In the genomic region with DNA sequence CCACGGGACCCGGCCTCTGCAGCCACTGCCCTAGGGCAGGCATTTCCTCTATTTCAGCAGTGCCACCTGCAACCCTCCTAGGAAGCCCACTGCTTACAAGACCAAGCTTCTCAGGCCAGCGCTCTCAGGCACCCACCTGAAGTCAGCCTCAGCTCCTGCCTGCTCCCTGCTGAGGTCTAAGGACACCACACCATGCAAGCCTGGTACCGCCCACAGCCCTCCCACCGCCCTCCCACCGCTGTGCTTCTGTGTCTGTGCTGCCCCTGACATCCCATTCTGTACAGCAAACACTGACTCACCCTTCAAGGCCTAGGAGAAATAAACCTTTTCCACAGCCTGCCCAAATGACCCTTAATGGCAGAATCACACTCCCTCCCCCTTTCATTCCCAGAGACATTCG, we compare ENCODE assay signal across 14 cellular contexts. TPM values are rescaled to one million over a fixed set of nuclear protein-coding genes. Genes with fewer than 3 reads are reported as not detected.
DNase-seq lines count a peak whose midpoint lies in the region; ATAC-seq and TF ChIP-seq lines count a peak whose summit lies in the region.
"Had no signal": no experiment of that assay in that cellular context is flagged by ENCODE, and none has a peak within 500 bp of the region (broad histone marks: within the 10 kb centered on the region; RNA-seq: fewer than 3 reads in every experiment).

No MANE protein-coding gene starts in this region.

- ATAC-seq in activated T-cell treated with anti-CD3 and anti-CD28 coated beads, Interleukin-2, amount 50 U/mL, for 4 hours: no peak
- ATAC-seq in GM18870 (IDR thresholded peaks at IDR 0.05; ENCODE audit: unreplicated experiment): no peak
- ATAC-seq: activated T-cell treated with anti-CD3 and anti-CD28 coated beads, Interleukin-2, amount 50 U/mL, for 72 hours had no signal

- no peaks in the 10 kb centered on the region for H3K27me3 Mint-ChIP-seq in activated T-cell treated with anti-CD3 and anti-CD28 coated beads, Interleukin-2, amount 50 U/mL, for 4 hours (ENCODE audit: low read depth)

- H3K27ac ChIP-seq in RWPE1 (peak overlapping the region; percentile 85), sigmoid colon (peak overlapping the region in 1 of 4 donors; percentile 37)

- CTCF ChIA-PET in RWPE1 (lab: Yijun Ruan, JAX): interaction anchor here (0.7 kb wide), 1 partner anchor 73 kb away, joined by 4 read pairs; no protein-coding TSS in a partner anchor

- H3K4me3 ChIP-seq in fibroblast of mammary gland (ENCODE audit: control insufficient read depth, low read depth, low read length) (no peak overlapping the region), sigmoid colon (no peak overlapping the region)
- H3K4me3 ChIP-seq: dorsolateral prefrontal cortex had no signal

- H3K4me3 Mint-ChIP-seq in activated T-cell treated with anti-CD3 and anti-CD28 coated beads, Interleukin-2, amount 50 U/mL, for 4 hours: peak overlapping the region; percentile 5
- H3K4me3 Mint-ChIP-seq: activated T-cell treated with anti-CD3 and anti-CD28 coated beads, Interleukin-2, amount 50 U/mL, for 72 hours had no signal

- TF ChIP-seq EP300 in sigmoid colon (IDR thresholded peaks at IDR 0.05): no peak

- POLR2A ChIA-PET in RWPE1 (lab: Yijun Ruan, JAX; ENCODE audit: low non-redundant PET): no interaction called here

- TF ChIP-seq CTCF in RWPE1 (conservative IDR thresholded peaks at IDR 0.05; ENCODE audit: low read depth): no peak
- TF ChIP-seq CTCF in fibroblast of mammary gland (conservative IDR thresholded peaks at IDR 0.05; ENCODE audit: control insufficient read depth, insufficient read depth, low read depth, low read length): no peak
- TF ChIP-seq CTCF in sigmoid colon (IDR thresholded peaks at IDR 0.05): no peak

- WGBS in sigmoid colon, 2 donors: 81 to 82% methylated on average over 7 of the region's 7 CpGs

- peaks cover 5% of the 10 kb centered on the region for H3K36me3 Mint-ChIP-seq in activated T-cell treated with anti-CD3 and anti-CD28 coated beads, Interleukin-2, amount 50 U/mL, for 4 hours (ENCODE audit: insufficient read depth)

- H3K27me3 ChIP-seq in sigmoid colon: no peaks in the 10 kb centered on the region
- H3K27me3 ChIP-seq: dorsolateral prefrontal cortex had no signal

- DNase-seq in activated T-cell treated with anti-CD3 and anti-CD28 coated beads, Interleukin-2, amount 50 U/mL, for 4 hours: no peak
- no peak for DNase-seq in activated T-cell treated with anti-CD3 and anti-CD28 coated beads, Interleukin-2, amount 50 U/mL, for 48 hours
- DNase-seq in RWPE1 (ENCODE audit: low spot score) (no peak), fibroblast of mammary gland (ENCODE audit: low read depth) (peak; percentile 72), sigmoid colon (peak; percentile 51), dedifferentiated amniotic fluid mesenchymal stem cell (ENCODE audit: extremely low spot score) (no peak)
- DNase-seq in activated effector memory CD4-positive, alpha-beta T cell treated with Interleukin-2 at 50 U/mL for 16 hours: no peak
- DNase-seq: ACHN; activated T-cell treated with anti-CD3 and anti-CD28 coated beads, Interleukin-2, amount 50 U/mL, for 72 hours; hypothalamus; NCI-H2171; stimulated activated CD4-positive, alpha-beta T cell treated with anti-CD3 and anti-CD28 coated beads, Interleukin-2, amount 100 ng/mL, for 48 hours had no signal

- no peak for TF ChIP-seq POLR2A in sigmoid colon (IDR thresholded peaks at IDR 0.05)

- H3K36me3 ChIP-seq in sigmoid colon: peaks cover 27 to 41% (median 30%) of the 10 kb centered on the region in 4 donors

- H3K4me1 ChIP-seq in sigmoid colon: peaks cover 0 to 60% (median 42%) of the 10 kb centered on the region in 4 donors

- intact Hi-C loops in sigmoid colon (cut with DNase I): loop anchor here (5.0 kb wide), 1 partner anchor 283 kb away; no protein-coding TSS in a partner anchor

- H3K9me3 ChIP-seq in sigmoid colon: no peaks in the 10 kb centered on the region

- peaks cover 32% of the 10 kb centered on the region for H3K4me1 Mint-ChIP-seq in activated T-cell treated with anti-CD3 and anti-CD28 coated beads, Interleukin-2, amount 50 U/mL, for 4 hours (ENCODE audit: low read depth)

- no peaks in the 10 kb centered on the region for H3K9me3 Mint-ChIP-seq in activated T-cell treated with anti-CD3 and anti-CD28 coated beads, Interleukin-2, amount 50 U/mL, for 4 hours
- H3K9me3 Mint-ChIP-seq: activated T-cell treated with anti-CD3 and anti-CD28 coated beads, Interleukin-2, amount 50 U/mL, for 72 hours had no signal

RNA-seq across cellular contexts. Expression of a gene that starts 6.3 kb away (rescaled TPM):
- total RNA-seq in activated T-cell treated with anti-CD3 and anti-CD28 coated beads, Interleukin-2, amount 50 U/mL, for 4 hours: 100 to 1,000 TPM; 245 to 297 (median 279) TPM
- 10 to 100 TPM; 26.3 to 70.9 (median 39.3) TPM for total RNA-seq in sigmoid colon
- polyA plus RNA-seq in sigmoid colon: 100 to 1,000 TPM in 1 of 3 donors, 10 to 100 TPM in 2; 20.4 to 119 (median 27.0) TPM

RNA-seq across cellular contexts. Expression of a gene that starts 44.2 kb away (rescaled TPM):
- total RNA-seq in activated T-cell treated with anti-CD3 and anti-CD28 coated beads, Interleukin-2, amount 50 U/mL, for 4 hours: under 1 TPM in 1 of 3 donors, not detected in 2; 0.16 TPM
- total RNA-seq in sigmoid colon: under 1 TPM in 1 of 4 donors, not detected in 3; 0.14 TPM
- polyA plus RNA-seq in sigmoid colon: under 1 TPM; under 0.01 to 0.77 (median 0.23) TPM

Comparison
In these comparisons a context has a peak if more than half of its experiments do, and no peak if none do; other contexts are left out.
1. DNase-seq: peak in fibroblast of mammary gland (single experiment) and sigmoid colon (single experiment); none in activated T-cell treated with anti-CD3 and anti-CD28 coated beads, Interleukin-2, amount 50 U/mL, for 4 hours (single experiment), activated T-cell treated with anti-CD3 and anti-CD28 coated beads, Interleukin-2, amount 50 U/mL, for 48 hours (0 of 2), RWPE1 (single experiment), activated effector memory CD4-positive, alpha-beta T cell treated with Interleukin-2 at 50 U/mL for 16 hours (single experiment) and dedifferentiated amniotic fluid mesenchymal stem cell (single experiment).